Comparison of ENCODE assay signal across 16 cellular contexts in genomic region chr13:98446234-98446621, GRCh38.
DNase-seq lines count a peak whose midpoint lies in the region; ATAC-seq and TF ChIP-seq lines count a peak whose summit lies in the region.
"Had no signal": no experiment of that assay in that cellular context is flagged by ENCODE, and none has a peak within 500 bp of the region (broad histone marks: within the 10 kb centered on the region; RNA-seq: fewer than 3 reads in every experiment).

No MANE protein-coding gene starts in this region.

- H3K9me3 ChIP-seq in gastroesophageal sphincter (no peaks in the 10 kb centered on the region), transverse colon (no peaks in the 10 kb centered on the region)
- H3K9me3 ChIP-seq: heart left ventricle, MG63, SJCRH30 had no signal

- DNase-seq in activated naive CD4-positive, alpha-beta T cell treated with anti-CD3 and anti-CD28 coated beads for 36 hours: no peak
- DNase-seq in activated naive CD4-positive, alpha-beta T cell treated with Interleukin-2 at 50 U/mL for 16 hours: no peak
- DNase-seq in activated B cell treated with CpG ODN at 0.5 μM for 24 hours (peak; percentile 24), transverse colon (no peak), A172 (ENCODE audit: low spot score) (no peak)
- DNase-seq: ACHN, heart left ventricle, MG63, NCI-H2107, SJCRH30, small intestine, trophoblast cell had no signal

- in situ Hi-C loops in transverse colon (cut with MboI; ENCODE audit: low pct_ligation_motif_present in 1 of 4, low pct_unique_long_range_greater_than_20kb in 1 of 4, low sequenced_read_pairs in 3 of 4): loop anchor here (5.0 to 25.0 kb wide), 4 partner anchors 209 to 584 kb away; no protein-coding TSS in a partner anchor

- peaks cover 23% of the 10 kb centered on the region for H3K4me1 Mint-ChIP-seq in activated naive CD4-positive, alpha-beta T cell treated with anti-CD3 and anti-CD28 coated beads for 36 hours (ENCODE audit: low read depth)
- peaks cover 9% of the 10 kb centered on the region for H3K4me1 Mint-ChIP-seq in activated B cell treated with CpG ODN at 0.5 μM for 24 hours

- peaks cover 0 to 48% (median 18%) of the 10 kb centered on the region in 3 donors for H3K4me1 ChIP-seq in gastroesophageal sphincter
- H3K4me1 ChIP-seq in transverse colon: peaks cover 10 to 22% (median 15%) of the 10 kb centered on the region in 4 donors
- H3K4me1 ChIP-seq: SJCRH30 had no signal

- no peaks in the 10 kb centered on the region for H3K27me3 ChIP-seq in gastroesophageal sphincter
- no peaks in the 10 kb centered on the region for H3K27me3 ChIP-seq in transverse colon
- H3K27me3 ChIP-seq: heart left ventricle, MG63, neural progenitor cell, SJCRH30 had no signal

- no peaks in the 10 kb centered on the region for H3K27me3 Mint-ChIP-seq in activated naive CD4-positive, alpha-beta T cell treated with anti-CD3 and anti-CD28 coated beads for 36 hours (ENCODE audit: low read depth)
- no peaks in the 10 kb centered on the region for H3K27me3 Mint-ChIP-seq in activated B cell treated with CpG ODN at 0.5 μM for 24 hours

- TF ChIP-seq POLR2A in gastroesophageal sphincter (IDR thresholded peaks at IDR 0.05) (no peak), transverse colon (IDR thresholded peaks at IDR 0.05) (no peak)

- peak overlapping the region; percentile 88 for H3K27ac Mint-ChIP-seq in activated naive CD4-positive, alpha-beta T cell treated with anti-CD3 and anti-CD28 coated beads for 36 hours
- H3K27ac Mint-ChIP-seq in activated B cell treated with CpG ODN at 0.5 μM for 24 hours: peak overlapping the region; percentile 30

- 70 to 83% methylated on average over 2 to 3 of the region's 11 CpGs for WGBS in gastroesophageal sphincter (ENCODE audit: low coverage in 1 of 2), 2 donors
- 84% methylated on average over 10 of the region's 11 CpGs; no CpG with 5 or more reads in 1 of the 2 donors for WGBS in transverse colon (ENCODE audit: low coverage in 1 of 2), 2 donors

- CTCF ChIA-PET in activated naive CD4-positive, alpha-beta T cell treated with anti-CD3 and anti-CD28 coated beads for 36 hours (lab: Charles Lee): interaction anchor here (0.6 to 9.3 kb wide), 15 partner anchors 10 to 432 kb away, joined by 3 to 160 read pairs (median 10); no protein-coding TSS in a partner anchor
- CTCF ChIA-PET in activated B cell treated with CpG ODN at 0.5 μM for 24 hours (lab: Charles Lee): interaction anchor here (0.6 to 5.4 kb wide), 11 partner anchors 9 to 226 kb away, joined by 3 to 155 read pairs (median 6); partner anchors contain the start of gene STK24

- no peaks in the 10 kb centered on the region for H3K9me3 Mint-ChIP-seq in activated naive CD4-positive, alpha-beta T cell treated with anti-CD3 and anti-CD28 coated beads for 36 hours
- H3K9me3 Mint-ChIP-seq in activated B cell treated with CpG ODN at 0.5 μM for 24 hours: no peaks in the 10 kb centered on the region
- H3K9me3 Mint-ChIP-seq: neural progenitor cell had no signal

- ATAC-seq in activated B cell treated with CpG ODN at 0.5 μM for 24 hours (ENCODE audit: low read depth) (no peak), gastroesophageal sphincter (no peak), HG02970 (IDR thresholded peaks at IDR 0.05; ENCODE audit: low FRiP score, unreplicated experiment) (no peak), HG02763 (IDR thresholded peaks at IDR 0.05; ENCODE audit: unreplicated experiment) (no peak)

- no peak overlapping the region for H3K4me3 ChIP-seq in gastroesophageal sphincter
- no peak overlapping the region for H3K4me3 ChIP-seq in transverse colon
- H3K4me3 ChIP-seq: heart left ventricle, MG63, neural progenitor cell, SJCRH30 had no signal

- intact Hi-C loops in activated naive CD4-positive, alpha-beta T cell treated with anti-CD3 and anti-CD28 coated beads for 36 hours (cut with micrococcal nuclease): no loop called here
- intact Hi-C loops in activated B cell treated with CpG ODN at 0.5 μM for 24 hours (cut with micrococcal nuclease) (loop anchor here (5.0 kb wide), 1 partner anchor 41 kb away; no protein-coding TSS in a partner anchor), transverse colon (cut with DNase I; ENCODE audit: low total_unique reads) (loop anchor here (1.0 to 5.0 kb wide), 2 partner anchors 135 to 206 kb away; no protein-coding TSS in a partner anchor)

- H3K36me3 ChIP-seq in gastroesophageal sphincter: peaks cover 0 to 33% of the 10 kb centered on the region in 2 donors
- peaks cover 0 to 13% (median 3%) of the 10 kb centered on the region in 4 donors for H3K36me3 ChIP-seq in transverse colon
- H3K36me3 ChIP-seq: neural progenitor cell had no signal

- no peak overlapping the region for H3K4me3 Mint-ChIP-seq in activated naive CD4-positive, alpha-beta T cell treated with anti-CD3 and anti-CD28 coated beads for 36 hours
- H3K4me3 Mint-ChIP-seq in activated B cell treated with CpG ODN at 0.5 μM for 24 hours: no peak overlapping the region
- H3K4me3 Mint-ChIP-seq: neural progenitor cell had no signal

- POLR2A ChIA-PET in activated B cell treated with CpG ODN at 0.5 μM for 24 hours (lab: Charles Lee): interaction anchor here (0.6 to 3.0 kb wide), 3 partner anchors 124 to 207 kb away, joined by 4 to 10 read pairs (median 4); partner anchors contain the start of gene STK24

- H3K27ac ChIP-seq in gastroesophageal sphincter: peak overlapping the region in 3 of 4 donors; percentile 39 to 63 (median 45)
- H3K27ac ChIP-seq in transverse colon: peak overlapping the region; percentile 3 to 66 (median 16)
- H3K27ac ChIP-seq: neural progenitor cell, SJCRH30 had no signal

- no peak for TF ChIP-seq CTCF in activated B cell treated with CpG ODN at 0.5 μM for 24 hours (IDR thresholded peaks at IDR 0.05)
- TF ChIP-seq CTCF in gastroesophageal sphincter (IDR thresholded peaks at IDR 0.05): no peak
- no peak for TF ChIP-seq CTCF in transverse colon (IDR thresholded peaks at IDR 0.05)

- no peaks in the 10 kb centered on the region for H3K36me3 Mint-ChIP-seq in activated naive CD4-positive, alpha-beta T cell treated with anti-CD3 and anti-CD28 coated beads for 36 hours (ENCODE audit: low read depth)
- peaks cover 31% of the 10 kb centered on the region for H3K36me3 Mint-ChIP-seq in activated B cell treated with CpG ODN at 0.5 μM for 24 hours (ENCODE audit: low read depth)

- TF ChIP-seq EP300 in gastroesophageal sphincter (IDR thresholded peaks at IDR 0.05) (no peak), transverse colon (IDR thresholded peaks at IDR 0.05; ENCODE audit: low read depth) (no peak)
